16 cellular contexts compared by ENCODE assay signal in genomic region chr9:13967011-13967410, GRCh38.
"Had no signal": no experiment of that assay in that cellular context is flagged by ENCODE, and none has a peak within 500 bp of the region (broad histone marks: within the 10 kb centered on the region; RNA-seq: fewer than 3 reads in every experiment).

No MANE protein-coding gene starts in this region.

- H3K27ac ChIP-seq: ascending aorta, cardiac muscle cell, foreskin keratinocyte, sigmoid colon, thoracic aorta, vagina had no signal

- H3K9me3 ChIP-seq: ascending aorta, sigmoid colon, thoracic aorta, vagina had no signal

- H3K4me2 ChIP-seq: smooth muscle cell had no signal

- H3K4me1 ChIP-seq: foreskin keratinocyte, vagina had no signal

- H3K4me3 ChIP-seq: ascending aorta, cardiac muscle cell, sigmoid colon, smooth muscle cell, thoracic aorta, vagina had no signal

- H3K27me3 ChIP-seq: ascending aorta, cardiac muscle cell, foreskin keratinocyte, sigmoid colon, vagina had no signal

- DNase-seq: activated CD4-positive, alpha-beta T cell treated with anti-CD3 and anti-CD28 coated beads, Interleukin-2, amount 50 U/mL, for 4 hours; activated CD8-positive, alpha-beta memory T cell treated with anti-CD3 and anti-CD28 coated beads for 24 hours; activated CD8-positive, alpha-beta memory T cell treated with anti-CD3 and anti-CD28 coated beads, Interleukin-2, amount 50 U/mL, for 4 hours; activated T-cell treated with anti-CD3 and anti-CD28 coated beads, Interleukin-2, amount 50 U/mL, for 24 hours; effector CD4-positive, alpha-beta T cell; foreskin keratinocyte; sigmoid colon; stimulated activated CD4-positive, alpha-beta T cell treated with anti-CD3 and anti-CD28 coated beads, Interleukin-15, amount 100 ng/mL, for 24 hours; stimulated activated CD8-positive, alpha-beta memory T cell treated with anti-CD3 and anti-CD28 coated beads, Interleukin-4, amount 100 ng/mL, for 48 hours; stimulated activated naive B cell treated with anti-CD40 and anti-IgM and Interleukin-4, amounts not matched to agents 10 μg/mL and 1 μg/mL and 100 μg/mL, for 72 hours; T-helper 9 cell had no signal

- H3K36me3 ChIP-seq: ascending aorta, cardiac muscle cell, sigmoid colon, thoracic aorta, vagina had no signal
